ENCODE assay signal across 1 cellular context in genomic region chr10:79927111-79927828, GRCh38.
TF ChIP-seq lines count a peak whose summit lies in the region.

No MANE protein-coding gene starts in this region.

TF ChIP-seq in GM23338, 12 proteins besides CTCF, POLR2A, EP300 and RAD21 (continued from another document):
- TF ChIP-seq ZNF462 (CRISPR knock-in tag; IDR thresholded peaks at IDR 0.05) (no peak), ZNF114 (CRISPR knock-in tag; IDR thresholded peaks at IDR 0.05) (no peak), NANOG (IDR thresholded peaks at IDR 0.05; ENCODE audit: borderline replicate concordance) (no peak), CREB1 (CRISPR knock-in tag; IDR thresholded peaks at IDR 0.05; ENCODE audit: low read depth) (no peak), REST (IDR thresholded peaks at IDR 0.05; ENCODE audit: unreplicated experiment) (no peak)
